Comparison of ENCODE assay signal across 9 cellular contexts in the genomic region with DNA sequence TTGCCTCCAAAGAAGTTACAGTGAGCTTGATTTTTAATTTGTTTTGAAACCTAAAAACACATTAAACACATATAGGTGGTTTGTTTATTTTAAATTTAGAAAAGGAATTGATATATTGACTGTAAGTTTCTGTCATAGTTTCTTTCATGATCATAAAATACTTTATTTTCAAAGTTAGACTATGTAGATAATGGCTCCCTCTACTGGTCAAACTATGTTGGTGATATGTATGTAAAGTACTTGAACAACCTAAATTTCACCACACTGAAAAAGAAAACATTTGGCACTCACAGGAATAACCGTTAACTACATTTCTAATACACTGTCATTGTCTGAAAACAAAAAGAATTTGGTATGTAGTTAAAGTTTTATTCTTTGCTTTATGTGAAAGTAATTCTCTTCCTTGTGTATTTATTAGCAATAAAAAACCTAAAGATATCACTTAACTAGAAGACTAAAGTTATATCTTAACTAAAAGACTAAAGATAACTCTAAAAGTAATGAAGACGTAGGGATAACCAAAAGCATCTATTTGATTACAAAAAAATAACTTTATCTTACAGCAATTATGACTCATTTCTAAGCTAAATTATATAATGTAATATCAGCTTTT.
DNase-seq lines count a peak whose midpoint lies in the region; ATAC-seq and TF ChIP-seq lines count a peak whose summit lies in the region.
"Had no signal": no experiment of that assay in that cellular context is flagged by ENCODE, and none has a peak within 500 bp of the region (broad histone marks: within the 10 kb centered on the region; RNA-seq: fewer than 3 reads in every experiment).

No MANE protein-coding gene starts in this region.

- peak; percentile 58; the same call in 2 of the 3 replicates for ATAC-seq in DND-41 (ENCODE audit: insufficient read depth, low read depth)
- no peak for ATAC-seq in HCT116
- peak; percentile 69 for ATAC-seq in left lobe of liver
- ATAC-seq in HG03108 (IDR thresholded peaks at IDR 0.05; ENCODE audit: unreplicated experiment), result no peak

- CTCF ChIA-PET in HCT116 (lab: Charles Lee), result no interaction called here

- no peak overlapping the region for H3K4me2 ChIP-seq in DND-41 (ENCODE audit: insufficient read depth, low read length)
- H3K4me2 ChIP-seq in HCT116 (ENCODE audit: low read length), result no peak overlapping the region

- TF ChIP-seq RAD21 in HCT116 (IDR thresholded peaks at IDR 0.05; ENCODE audit: low read depth), result no peak

- no TSS peak for BruUV-seq in HCT116 (replicated peaks; lab: Mats Ljungman, UMichigan)

- H4K20me1 ChIP-seq in DND-41 (ENCODE audit: insufficient read depth, low read length) (no peaks in the 10 kb centered on the region), HCT116 (ENCODE audit: insufficient read depth) (no peaks in the 10 kb centered on the region)

- intact Hi-C loops in HCT116 (cut with micrococcal nuclease), result loop anchor here (10.0 kb wide), 2 partner anchors 521 to 739 kb away; no protein-coding TSS in a partner anchor

- H3K9me3 ChIP-seq in DND-41 (ENCODE audit: insufficient read depth, low read length, severe bottlenecking) (no peaks in the 10 kb centered on the region), HCT116 (ENCODE audit: control insufficient read depth in 1 of 2, insufficient read depth in 1 of 2, low read depth in 1 of 2, low read length in 2 of 2) (peaks cover 0 to 15% of the 10 kb centered on the region in 2 experiments; a peak in 1 of 4 replicates)

- TF ChIP-seq CTCF in DND-41 (IDR thresholded peaks at IDR 0.05; ENCODE audit: borderline replicate concordance, extremely low read depth, low read length, poor library complexity, severe bottlenecking) (peak; percentile 71), HCT116 (IDR thresholded peaks at IDR 0.05 in 2 of 3, conservative IDR thresholded peaks at IDR 0.05 in 1 of 3; ENCODE audit: borderline replicate concordance in 1 of 3, insufficient read depth in 1 of 3, low read depth in 2 of 3, low read length in 2 of 3) (peak in 2 of 3 experiments; percentile 35 to 69; a peak in 4 of 6 replicates)

- POLR2A ChIA-PET in HCT116 (lab: Charles Lee), result no interaction called here

- H3K27ac ChIP-seq in DND-41 (ENCODE audit: low read length) (no peak overlapping the region), HCT116 (ENCODE audit: low read depth, low read length) (no peak overlapping the region)

- H3K4me1 ChIP-seq in DND-41 (ENCODE audit: insufficient read depth, low read length) (no peaks in the 10 kb centered on the region), HCT116 (ENCODE audit: control insufficient read depth in 1 of 2, insufficient read depth in 2 of 2, low read length in 2 of 2) (no peaks in the 10 kb centered on the region)

- H2AFZ ChIP-seq in DND-41 (ENCODE audit: low read depth, low read length), result no peak overlapping the region
- no peak overlapping the region for H2AFZ ChIP-seq in HCT116 (ENCODE audit: low read depth, low read length, poor library complexity, severe bottlenecking)

- H3K9ac ChIP-seq in DND-41 (ENCODE audit: low read depth, low read length) (no peak overlapping the region), HCT116 (ENCODE audit: low read length) (no peak overlapping the region)

- H3K9me2 ChIP-seq in HCT116 (ENCODE audit: insufficient read depth), result no peaks in the 10 kb centered on the region

- DNase-seq in DND-41, result no peak
- DNase-seq in HCT116 (ENCODE audit: low read depth, low spot score), result peak; percentile 3
- peak; percentile 16 for DNase-seq in NCI-H1694 (lab: John Stamatoyannopoulos, UW)
- DNase-seq in amniotic stem cell (lab: John Stamatoyannopoulos, UW), result peak; percentile 46
- DNase-seq in left lobe of liver (ENCODE audit: low spot score), result no peak
- DNase-seq in stimulated activated CD4-positive, alpha-beta T cell treated with anti-CD3 and anti-CD28 coated beads, Interleukin-15, amount 100 ng/mL, for 24 hours, result no peak
- DNase-seq in DMS79 (lab: John Stamatoyannopoulos, UW), result no peak
- DNase-seq: naive B cell had no signal

- H3K27me3 ChIP-seq in DND-41 (ENCODE audit: insufficient read depth, low read length, poor library complexity) (no peaks in the 10 kb centered on the region), HCT116 (ENCODE audit: insufficient read depth, low read length) (no peaks in the 10 kb centered on the region)

- H3K4me3 ChIP-seq in DND-41 (ENCODE audit: low read depth in 1 of 2, low read length in 2 of 2) (no peak overlapping the region), HCT116 (replicated peaks in 1 of 2; ENCODE audit: low read depth in 1 of 2, low read length in 2 of 2) (no peak overlapping the region)

- RAD21 ChIA-PET in HCT116 (lab: Charles Lee; ENCODE audit: low non-redundant PET in 1 of 2, low total read pairs in 2 of 2, uncharacterized antibody in 2 of 2, unreplicated experiment in 2 of 2), result no interaction called here

- H3K36me3 ChIP-seq in DND-41 (ENCODE audit: insufficient read depth, low read length) (no peaks in the 10 kb centered on the region), HCT116 (ENCODE audit: control insufficient read depth in 1 of 2, insufficient read depth in 2 of 2, low read length in 2 of 2) (no peaks in the 10 kb centered on the region)

- TF ChIP-seq POLR2A in HCT116 (IDR thresholded peaks at IDR 0.05; ENCODE audit: borderline replicate concordance, extremely low read depth, insufficient read depth, insufficient read length), result no peak

- H3K79me2 ChIP-seq in DND-41 (ENCODE audit: insufficient read depth, low read length) (no peaks in the 10 kb centered on the region), HCT116 (ENCODE audit: insufficient read depth, low read length) (no peaks in the 10 kb centered on the region)

TF ChIP-seq in HCT116, 20 proteins besides CTCF, POLR2A, EP300 and RAD21:
- no peak for TF ChIP-seq MAX (IDR thresholded peaks at IDR 0.05)

Comparison
In these comparisons a context has a peak if more than half of its experiments do, and no peak if none do; other contexts are left out.
1. ATAC-seq: peak in DND-41 (single experiment) and left lobe of liver (single experiment); none in HCT116 (single experiment) and HG03108 (single experiment).
2. DNase-seq: peak in HCT116 (single experiment), NCI-H1694 (single experiment) and amniotic stem cell (single experiment); none in DND-41 (single experiment), left lobe of liver (single experiment), stimulated activated CD4-positive, alpha-beta T cell treated with anti-CD3 and anti-CD28 coated beads, Interleukin-15, amount 100 ng/mL, for 24 hours (single experiment) and DMS79 (single experiment).